Comparison of ENCODE assay signal across 9 cellular contexts in the genomic region with DNA sequence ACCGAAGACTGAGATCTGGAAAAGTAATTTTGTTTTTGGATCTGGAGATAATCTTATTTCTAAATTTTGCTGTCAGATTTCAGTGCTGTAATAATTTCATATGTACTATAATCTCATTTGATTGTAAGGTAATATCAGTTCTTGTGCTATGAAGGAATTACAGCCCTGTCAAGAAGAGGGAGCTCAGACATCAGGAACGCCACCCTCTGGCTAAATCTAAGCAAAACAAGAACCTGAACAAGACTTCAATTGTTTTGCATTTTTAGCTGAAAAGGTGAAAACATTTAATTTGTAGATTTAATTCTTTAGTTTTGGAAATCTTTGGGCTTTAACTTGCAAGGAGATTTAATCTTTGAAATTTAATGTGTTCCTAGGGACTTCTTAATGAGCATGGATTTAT.
DNase-seq lines count a peak whose midpoint lies in the region; ATAC-seq and TF ChIP-seq lines count a peak whose summit lies in the region.
"Had no signal": no experiment of that assay in that cellular context is flagged by ENCODE, and none has a peak within 500 bp of the region (broad histone marks: within the 10 kb centered on the region; RNA-seq: fewer than 3 reads in every experiment).

No MANE protein-coding gene starts in this region.

- no peak for TF ChIP-seq POLR2A in Peyer's patch (IDR thresholded peaks at IDR 0.05)

- H3K4me3 ChIP-seq in cardiac muscle cell (no peak overlapping the region), Peyer's patch (no peak overlapping the region), upper lobe of right lung (no peak overlapping the region)

- no peak overlapping the region for H3K27ac ChIP-seq in cardiac muscle cell
- no peak overlapping the region for H3K27ac ChIP-seq in Peyer's patch
- H3K27ac ChIP-seq in upper lobe of right lung = no peak overlapping the region

- no peaks in the 10 kb centered on the region for H3K36me3 Mint-ChIP-seq in glutamatergic neuron (ENCODE audit: unreplicated experiment)

- H3K27me3 Mint-ChIP-seq in glutamatergic neuron (ENCODE audit: unreplicated experiment) = peaks cover 2% of the 10 kb centered on the region

- H3K36me3 ChIP-seq in cardiac muscle cell = no peaks in the 10 kb centered on the region
- no peaks in the 10 kb centered on the region for H3K36me3 ChIP-seq in Peyer's patch
- H3K36me3 ChIP-seq in upper lobe of right lung = no peaks in the 10 kb centered on the region

- TF ChIP-seq CTCF in cardiac muscle cell (IDR thresholded peaks at IDR 0.05; ENCODE audit: low read depth, low read length) = peak; percentile 75
- TF ChIP-seq CTCF in Peyer's patch (IDR thresholded peaks at IDR 0.05) = peak in 4 of 6 experiments; percentile 28 to 76 (median 74)
- peak; percentile 30 for TF ChIP-seq CTCF in glutamatergic neuron (IDR thresholded peaks at IDR 0.05; ENCODE audit: partially characterized antibody, unreplicated experiment)
- peak; percentile 47 for TF ChIP-seq CTCF in upper lobe of right lung (IDR thresholded peaks at IDR 0.05)

- H3K9me3 Mint-ChIP-seq in glutamatergic neuron (ENCODE audit: unreplicated experiment) = no peaks in the 10 kb centered on the region

- H3K9me3 ChIP-seq in cardiac muscle cell (ENCODE audit: low read depth) (no peaks in the 10 kb centered on the region), Peyer's patch (no peaks in the 10 kb centered on the region), upper lobe of right lung (no peaks in the 10 kb centered on the region)

- H3K4me1 Mint-ChIP-seq in glutamatergic neuron (ENCODE audit: low read depth, unreplicated experiment) = no peaks in the 10 kb centered on the region

- DNase-seq in cardiac muscle cell (ENCODE audit: low read depth in 1 of 2, low spot score in 1 of 2) = peak; percentile 28 to 80
- DNase-seq in left ventricle myocardium superior = no peak
- peak in 1 of 3 donors; percentile 59 for DNase-seq in Peyer's patch
- DNase-seq in glutamatergic neuron = no peak
- no peak for DNase-seq in upper lobe of right lung
- DNase-seq in NK-92 treated with Interleukin-12 subunit alpha and Interleukin-12 subunit beta, amount 100 ng/mL, for 24 hours (lab: John Stamatoyannopoulos, UW) = no peak
- DNase-seq: activated T-cell treated with anti-CD3 and anti-CD28 coated beads, Interleukin-2, amount 50 U/mL, for 4 hours had no signal

- no peak overlapping the region for H3K4me3 Mint-ChIP-seq in glutamatergic neuron (ENCODE audit: unreplicated experiment)
- H3K4me3 Mint-ChIP-seq: activated T-cell treated with anti-CD3 and anti-CD28 coated beads, Interleukin-2, amount 50 U/mL, for 4 hours had no signal

- intact Hi-C loops in left ventricle myocardium superior (cut with micrococcal nuclease) = loop anchor here (10.0 kb wide), 1 partner anchor 149 kb away; no protein-coding TSS in a partner anchor
- intact Hi-C loops in upper lobe of right lung (cut with DNase I) = no loop called here

- H3K27me3 ChIP-seq in cardiac muscle cell (no peaks in the 10 kb centered on the region), Peyer's patch (no peaks in the 10 kb centered on the region), upper lobe of right lung (no peaks in the 10 kb centered on the region)

- no peak overlapping the region for H3K27ac Mint-ChIP-seq in glutamatergic neuron (ENCODE audit: unreplicated experiment)

- no peaks in the 10 kb centered on the region for H3K4me1 ChIP-seq in cardiac muscle cell (ENCODE audit: low read depth)
- H3K4me1 ChIP-seq in Peyer's patch = no peaks in the 10 kb centered on the region
- H3K4me1 ChIP-seq in upper lobe of right lung = no peaks in the 10 kb centered on the region

- ATAC-seq in left ventricle myocardium superior = no peak
- peak; percentile 46 for ATAC-seq in upper lobe of right lung
- no peak for ATAC-seq in HG03469 (IDR thresholded peaks at IDR 0.05; ENCODE audit: unreplicated experiment)
- ATAC-seq in HG03108 (IDR thresholded peaks at IDR 0.05; ENCODE audit: unreplicated experiment) = no peak
- ATAC-seq: activated T-cell treated with anti-CD3 and anti-CD28 coated beads, Interleukin-2, amount 50 U/mL, for 4 hours had no signal

Comparison
In these comparisons a context has a peak if more than half of its experiments do, and no peak if none do; other contexts are left out.
1. DNase-seq: peak in cardiac muscle cell (2 of 2); none in left ventricle myocardium superior (single experiment), glutamatergic neuron (single experiment), upper lobe of right lung (single experiment) and NK-92 treated with Interleukin-12 subunit alpha and Interleukin-12 subunit beta, amount 100 ng/mL, for 24 hours (single experiment).
2. Peak in every context shown above with its lines, with median percentiles within 50 percentile points of each other: CTCF ChIP-seq.